ENCODE assay signal across 1 cellular context in the genomic region with DNA sequence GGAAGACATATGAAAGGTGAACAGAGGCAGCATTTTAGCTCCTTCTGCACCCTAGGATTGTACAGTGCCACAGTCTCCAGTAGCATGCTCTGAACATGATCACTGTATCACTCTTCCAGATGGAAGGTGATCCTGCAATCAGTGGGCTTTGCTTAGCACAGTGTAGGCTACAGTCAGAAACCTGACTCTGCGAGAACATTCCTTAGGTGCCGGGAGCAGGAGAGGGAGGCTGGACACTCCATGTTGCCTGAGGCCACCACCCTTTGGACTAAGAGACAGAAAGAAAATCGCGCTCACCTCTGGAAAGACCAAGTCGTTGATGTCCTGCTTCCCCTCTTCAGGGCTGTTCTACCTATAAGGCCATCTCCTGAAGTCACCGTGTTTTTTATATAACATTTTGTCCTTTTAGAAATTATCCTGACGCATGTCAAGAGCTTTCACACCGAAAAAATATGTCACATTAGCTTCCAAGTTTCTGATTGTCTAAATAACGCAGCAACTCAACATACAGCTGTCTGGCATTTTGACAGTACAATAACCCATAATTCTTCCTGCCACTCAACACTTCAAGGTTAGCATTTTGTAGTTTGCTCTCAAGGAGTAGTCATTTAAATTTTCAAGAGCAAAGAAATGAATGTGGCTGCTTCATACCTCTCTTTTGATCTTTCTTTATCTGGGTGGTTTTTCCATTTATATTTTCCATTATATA.
TF ChIP-seq lines count a peak whose summit lies in the region.

No MANE protein-coding gene starts in this region.

TF ChIP-seq in GM23338, 12 proteins besides CTCF, POLR2A, EP300 and RAD21 (continued from another document):
- TF ChIP-seq, protein P1, sequence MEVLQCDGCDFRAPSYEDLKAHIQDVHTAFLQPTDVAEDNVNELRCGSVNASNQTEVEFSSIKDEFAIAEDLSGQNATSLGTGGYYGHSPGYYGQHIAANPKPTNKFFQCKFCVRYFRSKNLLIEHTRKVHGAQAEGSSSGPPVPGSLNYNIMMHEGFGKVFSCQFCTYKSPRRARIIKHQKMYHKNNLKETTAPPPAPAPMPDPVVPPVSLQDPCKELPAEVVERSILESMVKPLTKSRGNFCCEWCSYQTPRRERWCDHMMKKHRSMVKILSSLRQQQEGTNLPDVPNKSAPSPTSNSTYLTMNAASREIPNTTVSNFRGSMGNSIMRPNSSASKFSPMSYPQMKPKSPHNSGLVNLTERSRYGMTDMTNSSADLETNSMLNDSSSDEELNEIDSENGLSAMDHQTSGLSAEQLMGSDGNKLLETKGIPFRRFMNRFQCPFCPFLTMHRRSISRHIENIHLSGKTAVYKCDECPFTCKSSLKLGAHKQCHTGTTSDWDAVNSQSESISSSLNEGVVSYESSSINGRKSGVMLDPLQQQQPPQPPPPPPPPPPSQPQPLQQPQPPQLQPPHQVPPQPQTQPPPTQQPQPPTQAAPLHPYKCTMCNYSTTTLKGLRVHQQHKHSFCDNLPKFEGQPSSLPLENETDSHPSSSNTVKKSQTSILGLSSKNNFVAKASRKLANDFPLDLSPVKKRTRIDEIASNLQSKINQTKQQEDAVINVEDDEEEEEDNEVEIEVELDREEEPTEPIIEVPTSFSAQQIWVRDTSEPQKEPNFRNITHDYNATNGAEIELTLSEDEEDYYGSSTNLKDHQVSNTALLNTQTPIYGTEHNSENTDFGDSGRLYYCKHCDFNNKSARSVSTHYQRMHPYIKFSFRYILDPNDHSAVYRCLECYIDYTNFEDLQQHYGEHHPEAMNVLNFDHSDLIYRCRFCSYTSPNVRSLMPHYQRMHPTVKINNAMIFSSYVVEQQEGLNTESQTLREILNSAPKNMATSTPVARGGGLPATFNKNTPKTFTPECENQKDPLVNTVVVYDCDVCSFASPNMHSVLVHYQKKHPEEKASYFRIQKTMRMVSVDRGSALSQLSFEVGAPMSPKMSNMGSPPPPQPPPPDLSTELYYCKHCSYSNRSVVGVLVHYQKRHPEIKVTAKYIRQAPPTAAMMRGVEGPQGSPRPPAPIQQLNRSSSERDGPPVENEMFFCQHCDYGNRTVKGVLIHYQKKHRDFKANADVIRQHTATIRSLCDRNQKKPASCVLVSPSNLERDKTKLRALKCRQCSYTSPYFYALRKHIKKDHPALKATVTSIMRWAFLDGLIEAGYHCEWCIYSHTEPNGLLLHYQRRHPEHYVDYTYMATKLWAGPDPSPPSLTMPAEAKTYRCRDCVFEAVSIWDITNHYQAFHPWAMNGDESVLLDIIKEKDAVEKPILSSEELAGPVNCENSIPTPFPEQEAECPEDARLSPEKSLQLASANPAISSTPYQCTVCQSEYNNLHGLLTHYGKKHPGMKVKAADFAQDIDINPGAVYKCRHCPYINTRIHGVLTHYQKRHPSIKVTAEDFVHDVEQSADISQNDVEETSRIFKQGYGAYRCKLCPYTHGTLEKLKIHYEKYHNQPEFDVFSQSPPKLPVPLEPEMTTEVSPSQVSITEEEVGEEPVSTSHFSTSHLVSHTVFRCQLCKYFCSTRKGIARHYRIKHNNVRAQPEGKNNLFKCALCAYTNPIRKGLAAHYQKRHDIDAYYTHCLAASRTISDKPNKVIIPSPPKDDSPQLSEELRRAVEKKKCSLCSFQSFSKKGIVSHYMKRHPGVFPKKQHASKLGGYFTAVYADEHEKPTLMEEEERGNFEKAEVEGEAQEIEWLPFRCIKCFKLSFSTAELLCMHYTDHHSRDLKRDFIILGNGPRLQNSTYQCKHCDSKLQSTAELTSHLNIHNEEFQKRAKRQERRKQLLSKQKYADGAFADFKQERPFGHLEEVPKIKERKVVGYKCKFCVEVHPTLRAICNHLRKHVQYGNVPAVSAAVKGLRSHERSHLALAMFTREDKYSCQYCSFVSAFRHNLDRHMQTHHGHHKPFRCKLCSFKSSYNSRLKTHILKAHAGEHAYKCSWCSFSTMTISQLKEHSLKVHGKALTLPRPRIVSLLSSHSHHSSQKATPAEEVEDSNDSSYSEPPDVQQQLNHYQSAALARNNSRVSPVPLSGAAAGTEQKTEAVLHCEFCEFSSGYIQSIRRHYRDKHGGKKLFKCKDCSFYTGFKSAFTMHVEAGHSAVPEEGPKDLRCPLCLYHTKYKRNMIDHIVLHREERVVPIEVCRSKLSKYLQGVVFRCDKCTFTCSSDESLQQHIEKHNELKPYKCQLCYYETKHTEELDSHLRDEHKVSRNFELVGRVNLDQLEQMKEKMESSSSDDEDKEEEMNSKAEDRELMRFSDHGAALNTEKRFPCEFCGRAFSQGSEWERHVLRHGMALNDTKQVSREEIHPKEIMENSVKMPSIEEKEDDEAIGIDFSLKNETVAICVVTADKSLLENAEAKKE (CRISPR knock-in tag; IDR thresholded peaks at IDR 0.05): no peak
- TF ChIP-seq JUNB (IDR thresholded peaks at IDR 0.05; ENCODE audit: unreplicated experiment) (no peak), EZH2phosphoT487 (IDR thresholded peaks at IDR 0.05; ENCODE audit: unreplicated experiment) (no peak), POLR2AphosphoS5 (IDR thresholded peaks at IDR 0.05; ENCODE audit: low read depth) (no peak), ZNF331 (CRISPR knock-in tag; IDR thresholded peaks at IDR 0.05; ENCODE audit: low read depth) (no peak)
- TF ChIP-seq, protein P2, sequence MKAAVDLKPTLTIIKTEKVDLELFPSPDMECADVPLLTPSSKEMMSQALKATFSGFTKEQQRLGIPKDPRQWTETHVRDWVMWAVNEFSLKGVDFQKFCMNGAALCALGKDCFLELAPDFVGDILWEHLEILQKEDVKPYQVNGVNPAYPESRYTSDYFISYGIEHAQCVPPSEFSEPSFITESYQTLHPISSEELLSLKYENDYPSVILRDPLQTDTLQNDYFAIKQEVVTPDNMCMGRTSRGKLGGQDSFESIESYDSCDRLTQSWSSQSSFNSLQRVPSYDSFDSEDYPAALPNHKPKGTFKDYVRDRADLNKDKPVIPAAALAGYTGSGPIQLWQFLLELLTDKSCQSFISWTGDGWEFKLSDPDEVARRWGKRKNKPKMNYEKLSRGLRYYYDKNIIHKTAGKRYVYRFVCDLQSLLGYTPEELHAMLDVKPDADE (IDR thresholded peaks at IDR 0.05): no peak
- TF ChIP-seq, protein P3, sequence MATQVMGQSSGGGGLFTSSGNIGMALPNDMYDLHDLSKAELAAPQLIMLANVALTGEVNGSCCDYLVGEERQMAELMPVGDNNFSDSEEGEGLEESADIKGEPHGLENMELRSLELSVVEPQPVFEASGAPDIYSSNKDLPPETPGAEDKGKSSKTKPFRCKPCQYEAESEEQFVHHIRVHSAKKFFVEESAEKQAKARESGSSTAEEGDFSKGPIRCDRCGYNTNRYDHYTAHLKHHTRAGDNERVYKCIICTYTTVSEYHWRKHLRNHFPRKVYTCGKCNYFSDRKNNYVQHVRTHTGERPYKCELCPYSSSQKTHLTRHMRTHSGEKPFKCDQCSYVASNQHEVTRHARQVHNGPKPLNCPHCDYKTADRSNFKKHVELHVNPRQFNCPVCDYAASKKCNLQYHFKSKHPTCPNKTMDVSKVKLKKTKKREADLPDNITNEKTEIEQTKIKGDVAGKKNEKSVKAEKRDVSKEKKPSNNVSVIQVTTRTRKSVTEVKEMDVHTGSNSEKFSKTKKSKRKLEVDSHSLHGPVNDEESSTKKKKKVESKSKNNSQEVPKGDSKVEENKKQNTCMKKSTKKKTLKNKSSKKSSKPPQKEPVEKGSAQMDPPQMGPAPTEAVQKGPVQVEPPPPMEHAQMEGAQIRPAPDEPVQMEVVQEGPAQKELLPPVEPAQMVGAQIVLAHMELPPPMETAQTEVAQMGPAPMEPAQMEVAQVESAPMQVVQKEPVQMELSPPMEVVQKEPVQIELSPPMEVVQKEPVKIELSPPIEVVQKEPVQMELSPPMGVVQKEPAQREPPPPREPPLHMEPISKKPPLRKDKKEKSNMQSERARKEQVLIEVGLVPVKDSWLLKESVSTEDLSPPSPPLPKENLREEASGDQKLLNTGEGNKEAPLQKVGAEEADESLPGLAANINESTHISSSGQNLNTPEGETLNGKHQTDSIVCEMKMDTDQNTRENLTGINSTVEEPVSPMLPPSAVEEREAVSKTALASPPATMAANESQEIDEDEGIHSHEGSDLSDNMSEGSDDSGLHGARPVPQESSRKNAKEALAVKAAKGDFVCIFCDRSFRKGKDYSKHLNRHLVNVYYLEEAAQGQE (IDR thresholded peaks at IDR 0.05; ENCODE audit: unreplicated experiment): no peak
